13 cellular contexts compared by ENCODE assay signal in genomic region chr12:32566663-32567634, GRCh38.
DNase-seq lines count a peak whose midpoint lies in the region; ATAC-seq, FAIRE-seq and TF ChIP-seq lines count a peak whose summit lies in the region.
"Had no signal": no experiment of that assay in that cellular context is flagged by ENCODE, and none has a peak within 500 bp of the region (broad histone marks: within the 10 kb centered on the region; RNA-seq: fewer than 3 reads in every experiment).

No MANE protein-coding gene starts in this region.

- H3K27ac ChIP-seq in HEK293 (ENCODE audit: extremely low read depth, low read depth, low read length) (no peak overlapping the region), keratinocyte (ENCODE audit: control insufficient read depth, insufficient read depth, low read length) (peak overlapping the region; percentile 85), skin epidermis (peak overlapping the region in 12 of 21 experiments; percentile 3 to 69 (median 48))

- no peaks in the 10 kb centered on the region for H3K9me3 ChIP-seq in HEK293 (ENCODE audit: control insufficient read depth, insufficient read depth, low read depth, low read length)
- no peaks in the 10 kb centered on the region for H3K9me3 ChIP-seq in keratinocyte (ENCODE audit: control insufficient read depth, low read depth, low read length)
- H3K9me3 ChIP-seq: MG63 had no signal

- H3K4me3 Mint-ChIP-seq in stimulated activated naive B cell treated with anti-CD40 and anti-IgM and Interleukin-4, amounts not matched to agents 10 μg/mL and 1 μg/mL and 100 μg/mL, for 72 hours = no peak overlapping the region
- H3K4me3 Mint-ChIP-seq: CD4-positive, alpha-beta T cell had no signal

- H3K36me3 Mint-ChIP-seq in stimulated activated naive B cell treated with anti-CD40 and anti-IgM and Interleukin-4, amounts not matched to agents 10 μg/mL and 1 μg/mL and 100 μg/mL, for 72 hours = peaks cover 0 to 2% of the 10 kb centered on the region in 2 donors

- H3K9ac ChIP-seq in keratinocyte (ENCODE audit: control insufficient read depth, extremely low read depth, insufficient read depth, low read length) = no peak overlapping the region

- peak; percentile 62 for FAIRE-seq in keratinocyte (lab: Jason Lieb, UNC)
- FAIRE-seq: endometrium had no signal

- H3K27ac Mint-ChIP-seq in stimulated activated naive B cell treated with anti-CD40 and anti-IgM and Interleukin-4, amounts not matched to agents 10 μg/mL and 1 μg/mL and 100 μg/mL, for 72 hours = no peak overlapping the region
- H3K27ac Mint-ChIP-seq: CD4-positive, alpha-beta T cell had no signal

- no peaks in the 10 kb centered on the region for H3K9me3 Mint-ChIP-seq in stimulated activated naive B cell treated with anti-CD40 and anti-IgM and Interleukin-4, amounts not matched to agents 10 μg/mL and 1 μg/mL and 100 μg/mL, for 72 hours

- no peak for ATAC-seq in GM18868 (IDR thresholded peaks at IDR 0.05; ENCODE audit: unreplicated experiment)
- ATAC-seq in stimulated activated naive B cell treated with anti-CD40 and anti-IgM and Interleukin-4, amounts not matched to agents 10 μg/mL and 1 μg/mL and 100 μg/mL, for 72 hours (replicated peaks) = no peak

- H3K27me3 Mint-ChIP-seq in stimulated activated naive B cell treated with anti-CD40 and anti-IgM and Interleukin-4, amounts not matched to agents 10 μg/mL and 1 μg/mL and 100 μg/mL, for 72 hours = no peaks in the 10 kb centered on the region
- H3K27me3 Mint-ChIP-seq: CD4-positive, alpha-beta T cell had no signal

- dilution Hi-C loops in keratinocyte (cut with MboI; ENCODE audit: extremely low pct_ligation_motif_present, low sequenced_read_pairs) = no loop called here

- no peaks in the 10 kb centered on the region for H4K20me1 ChIP-seq in keratinocyte (ENCODE audit: control insufficient read depth, extremely low read depth, insufficient read depth, low read length)

- H3K4me2 ChIP-seq in keratinocyte (ENCODE audit: control insufficient read depth, extremely low read depth, insufficient read depth, low read depth, low read length) = peak overlapping the region; percentile 40

- peaks cover 0 to 3% of the 10 kb centered on the region in 2 experiments; a peak in 1 of 3 replicates for H3K36me3 ChIP-seq in HEK293 (ENCODE audit: control insufficient read depth in 2 of 2, insufficient read depth in 1 of 2, low read length in 2 of 2)
- H3K36me3 ChIP-seq in keratinocyte (ENCODE audit: control insufficient read depth in 2 of 2, extremely low read depth in 1 of 2, insufficient read depth in 2 of 2, low read length in 2 of 2) = peaks cover 0 to 6% of the 10 kb centered on the region in 2 experiments

- CTCF ChIA-PET in HEK293 (lab: Yijun Ruan, JAX) = no interaction called here

- peaks cover 2 to 6% of the 10 kb centered on the region in 2 donors for H3K4me1 Mint-ChIP-seq in stimulated activated naive B cell treated with anti-CD40 and anti-IgM and Interleukin-4, amounts not matched to agents 10 μg/mL and 1 μg/mL and 100 μg/mL, for 72 hours

- no peaks in the 10 kb centered on the region for H3K27me3 ChIP-seq in keratinocyte (ENCODE audit: control insufficient read depth, extremely low read depth, insufficient read depth, low read length)
- H3K27me3 ChIP-seq: MG63 had no signal

- POLR2A ChIA-PET in HEK293 (lab: Yijun Ruan, JAX) = no interaction called here

- H3K4me1 ChIP-seq in HEK293 (ENCODE audit: control insufficient read depth, insufficient read depth, low read length) (peaks cover 3% of the 10 kb centered on the region; the same call in 1 of the 2 replicates), keratinocyte (ENCODE audit: control insufficient read depth, extremely low read depth, insufficient read depth, low read length) (peaks cover 29% of the 10 kb centered on the region)

- H3K79me2 ChIP-seq in keratinocyte (ENCODE audit: control insufficient read depth, insufficient read depth, low read length) = peaks cover 11% of the 10 kb centered on the region

- H3K9me1 ChIP-seq in keratinocyte (ENCODE audit: control insufficient read depth, extremely low read depth, insufficient read depth, low read length) = no peaks in the 10 kb centered on the region

- TF ChIP-seq CTCF in HEK293 (tag by site-specific recombination; IDR thresholded peaks at IDR 0.05) (no peak), keratinocyte (optimal IDR thresholded peaks at IDR 0.05 in 1 of 3, IDR thresholded peaks at IDR 0.05 in 1 of 3, conservative IDR thresholded peaks at IDR 0.05 in 1 of 3; ENCODE audit: extremely low read depth in 1 of 3, insufficient read depth in 2 of 3, low read length in 3 of 3) (no peak)

- DNase-seq in astrocyte of the hippocampus (ENCODE audit: low read depth, low spot score) (peak; percentile 38), keratinocyte (ENCODE audit: low read depth, low spot score) (no peak), DMS 273 (lab: John Stamatoyannopoulos, UW; ENCODE audit: unreplicated experiment) (no peak), cerebellum (ENCODE audit: low spot score) (no peak)
- no peak for DNase-seq in stimulated activated naive B cell treated with anti-CD40 and anti-IgM and Interleukin-4, amounts not matched to agents 10 μg/mL and 1 μg/mL and 100 μg/mL, for 72 hours
- DNase-seq: activated CD4-positive, CD25-positive, alpha-beta regulatory T cell; activated effector memory CD4-positive, alpha-beta T cell treated with Interleukin-2 at 50 U/mL for 16 hours; CD4-positive, alpha-beta T cell; MG63 had no signal

- H3K4me3 ChIP-seq in HEK293 (ENCODE audit: low read depth, low read length) = no peak overlapping the region
- H3K4me3 ChIP-seq in keratinocyte (ENCODE audit: control insufficient read depth in 2 of 3, extremely low read depth in 1 of 3, insufficient read depth in 2 of 3, low read depth in 1 of 3, low read length in 3 of 3) = no peak overlapping the region
- no peak overlapping the region for H3K4me3 ChIP-seq in skin epidermis
- H3K4me3 ChIP-seq: MG63 had no signal

- H2AFZ ChIP-seq in keratinocyte (ENCODE audit: control insufficient read depth, low read length) = no peak overlapping the region

TF ChIP-seq in HEK293, 187 proteins besides CTCF, POLR2A, EP300 and RAD21:
- TF ChIP-seq ZNF473 (tag by site-specific recombination; IDR thresholded peaks at IDR 0.05) = no peak
- no peak for TF ChIP-seq BCL11B (tag by site-specific recombination; IDR thresholded peaks at IDR 0.05; ENCODE audit: low read depth)
- TF ChIP-seq ZIC2 (tag by site-specific recombination; IDR thresholded peaks at IDR 0.05) = peak; percentile 81
- no peak for TF ChIP-seq ZNF654 (tag by site-specific recombination; IDR thresholded peaks at IDR 0.05; ENCODE audit: low read depth)
- no peak for TF ChIP-seq YY1 (tag by site-specific recombination; IDR thresholded peaks at IDR 0.05)
- no peak for TF ChIP-seq ZNF530 (tag by site-specific recombination; IDR thresholded peaks at IDR 0.05; ENCODE audit: low read depth)
- peak; percentile 71 for TF ChIP-seq SCRT2 (tag by site-specific recombination; IDR thresholded peaks at IDR 0.05)
TF ChIP-seq in HEK293: peak in this region for 2.
